ENCODE assay signal across 2 cellular contexts in genomic region chr11:134945993-134946392, GRCh38.
TF ChIP-seq lines count a peak whose summit lies in the region.

No MANE protein-coding gene starts in this region.

TF ChIP-seq in IMR-90, 13 proteins besides CTCF, POLR2A, EP300 and RAD21:
- TF ChIP-seq FOS (IDR thresholded peaks at IDR 0.05; ENCODE audit: low read depth, low read length) (no peak), MAFK (IDR thresholded peaks at IDR 0.05; ENCODE audit: low read depth, low read length) (no peak)

TF ChIP-seq in H1, 55 proteins besides CTCF, POLR2A, EP300 and RAD21:
- TF ChIP-seq TCF12 (IDR thresholded peaks at IDR 0.05; ENCODE audit: low read depth, low read length) (no peak), CBX5 (IDR thresholded peaks at IDR 0.05; ENCODE audit: low read depth, low read length) (no peak), CEBPB (IDR thresholded peaks at IDR 0.05; ENCODE audit: low read depth, low read length) (no peak), TEAD4 (IDR thresholded peaks at IDR 0.05; ENCODE audit: low read depth, low read length) (no peak)
